8 cellular contexts compared by ENCODE assay signal in the genomic region with DNA sequence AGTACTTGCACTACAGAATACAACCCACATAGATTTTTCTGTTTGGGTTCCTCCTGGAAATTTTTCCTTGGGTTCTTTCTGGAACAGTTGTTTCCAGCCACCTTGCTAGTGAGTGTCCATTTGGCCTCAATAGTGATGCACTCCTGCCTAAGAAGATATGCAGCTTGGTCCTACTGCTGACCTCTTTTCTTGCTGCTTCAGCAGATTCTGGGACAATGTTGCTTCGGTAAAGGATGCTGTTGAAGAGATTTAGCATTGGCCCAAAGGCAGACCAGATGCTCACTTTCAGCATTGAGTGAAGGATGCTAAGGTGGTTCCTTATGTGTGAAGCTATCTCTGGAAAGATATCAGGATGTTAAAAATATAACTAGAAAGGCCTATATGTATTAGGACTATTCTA.
"Had no signal": no experiment of that assay in that cellular context is flagged by ENCODE, and none has a peak within 500 bp of the region (broad histone marks: within the 10 kb centered on the region; RNA-seq: fewer than 3 reads in every experiment).

No MANE protein-coding gene starts in this region.

- H3K27ac ChIP-seq: GM23248, KMS-11 had no signal

- H3K9ac ChIP-seq: GM23248, KMS-11 had no signal

- H3K4me3 ChIP-seq: GM23248 had no signal

- H2AFZ ChIP-seq: GM23248 had no signal

- DNase-seq: GM23248, GOT3, H9, HCEC 1CT, Karpas-422, KBM-7 had no signal

- H3K4me2 ChIP-seq: KMS-11 had no signal

- FAIRE-seq: HTR-8/SVneo had no signal
